1 cellular context compared by ENCODE assay signal in the genomic region with DNA sequence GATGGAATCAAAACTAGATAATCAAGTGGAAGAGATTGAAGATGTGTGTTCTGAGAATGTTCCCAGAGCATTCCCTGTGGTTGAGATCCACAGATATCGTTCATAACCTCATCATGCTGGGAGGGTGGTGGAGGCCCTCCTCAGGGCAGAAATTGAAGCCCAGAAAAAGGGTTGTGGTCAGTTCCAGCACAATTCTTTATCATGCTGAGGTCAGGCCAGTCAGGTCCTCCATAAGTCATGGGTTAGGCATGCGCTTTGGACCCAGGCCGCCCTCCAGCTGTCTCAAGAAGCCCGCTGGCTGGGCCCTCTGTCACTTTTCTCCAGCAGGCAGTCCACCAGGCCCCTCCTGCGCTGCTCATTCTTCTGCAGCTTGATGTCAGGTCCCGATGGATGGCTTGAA.
TF ChIP-seq lines count a peak whose summit lies in the region.

No MANE protein-coding gene starts in this region.

TF ChIP-seq in SK-N-SH, 30 proteins besides CTCF, POLR2A, EP300 and RAD21 (continued from another document):
- TF ChIP-seq, protein P1, sequence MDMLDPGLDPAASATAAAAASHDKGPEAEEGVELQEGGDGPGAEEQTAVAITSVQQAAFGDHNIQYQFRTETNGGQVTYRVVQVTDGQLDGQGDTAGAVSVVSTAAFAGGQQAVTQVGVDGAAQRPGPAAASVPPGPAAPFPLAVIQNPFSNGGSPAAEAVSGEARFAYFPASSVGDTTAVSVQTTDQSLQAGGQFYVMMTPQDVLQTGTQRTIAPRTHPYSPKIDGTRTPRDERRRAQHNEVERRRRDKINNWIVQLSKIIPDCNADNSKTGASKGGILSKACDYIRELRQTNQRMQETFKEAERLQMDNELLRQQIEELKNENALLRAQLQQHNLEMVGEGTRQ (IDR thresholded peaks at IDR 0.05; ENCODE audit: borderline replicate concordance, low read depth, low read length) = no peak
- TF ChIP-seq NFIC (IDR thresholded peaks at IDR 0.05; ENCODE audit: borderline replicate concordance) = peak; percentile 65
